ENCODE assay signal across 29 cellular contexts in genomic region chr22:22977479-22978200, GRCh38.
"Had no signal": no experiment of that assay in that cellular context is flagged by ENCODE, and none has a peak within 500 bp of the region (broad histone marks: within the 10 kb centered on the region; RNA-seq: fewer than 3 reads in every experiment).

No MANE protein-coding gene starts in this region.

- FAIRE-seq: urothelium cell line had no signal

- H3K9me3 ChIP-seq: suprapubic skin, testis, thoracic aorta, thyroid gland, vagina had no signal

- H3K27me3 ChIP-seq: stomach, testis, thyroid gland, tibial nerve, upper lobe of left lung, uterus, vagina had no signal

- H3K4me3 ChIP-seq: stomach, suprapubic skin, testis, thoracic aorta, thyroid gland, tibial artery, tibial nerve, transverse colon, upper lobe of left lung, upper lobe of right lung, uterus, vagina had no signal

- H3K4me1 ChIP-seq: stomach, suprapubic skin, testis, thyroid gland, tibial artery, tibial nerve, transverse colon, upper lobe of left lung, upper lobe of right lung, uterus, vagina had no signal

- H3K36me3 Mint-ChIP-seq: stimulated activated effector memory CD8-positive, alpha-beta T cell treated with anti-CD3 and anti-CD28 coated beads, Interleukin-12 subunit alpha, Interleukin-12 subunit beta, amount 100 ng/mL, for 72 hours; stimulated activated memory B cell treated with anti-CD40 and anti-IgM and Interleukin-4, amounts not matched to agents 10 μg/mL and 1 μg/mL and 100 μg/mL, for 72 hours; type B pancreatic cell had no signal

- ATAC-seq: stimulated activated effector memory CD8-positive, alpha-beta T cell treated with anti-CD3 and anti-CD28 coated beads, Interleukin-12 subunit alpha, Interleukin-12 subunit beta, amount 100 ng/mL, for 72 hours; stimulated activated memory B cell treated with anti-CD40 and anti-IgM and Interleukin-4, amounts not matched to agents 10 μg/mL and 1 μg/mL and 100 μg/mL, for 72 hours; stimulated activated naive B cell treated with anti-CD40 and anti-IgM and Interleukin-4, amounts not matched to agents 10 μg/mL and 1 μg/mL and 100 μg/mL, for 72 hours; stimulated activated naive CD8-positive, alpha-beta T cell treated with anti-CD3 and anti-CD28 coated beads, Interleukin-15, amount 100 ng/mL, for 72 hours; stimulated activated naive CD8-positive, alpha-beta T cell treated with anti-CD3 and anti-CD28 coated beads, Interleukin-15, Interleukin-2, amounts not matched to agents 100 U/mL and 50 U/mL, for 24 hours; upper lobe of right lung had no signal

- H3K9me3 Mint-ChIP-seq: stimulated activated effector memory CD8-positive, alpha-beta T cell treated with anti-CD3 and anti-CD28 coated beads, Interleukin-12 subunit alpha, Interleukin-12 subunit beta, amount 100 ng/mL, for 72 hours; stimulated activated memory B cell treated with anti-CD40 and anti-IgM and Interleukin-4, amounts not matched to agents 10 μg/mL and 1 μg/mL and 100 μg/mL, for 72 hours had no signal

- DNase-seq: stimulated activated CD4-positive, alpha-beta T cell treated with anti-CD3 and anti-CD28 coated beads, Interleukin-2, amount 100 ng/mL, for 48 hours; stimulated activated CD4-positive, alpha-beta T cell treated with anti-CD3 and anti-CD28 coated beads, Interleukin-4, amount 100 ng/mL, for 1 hour; stimulated activated CD4-positive, alpha-beta T cell treated with anti-CD3 and anti-CD28 coated beads, Interleukin-4, amount 100 ng/mL, for 24 hours; stimulated activated CD4-positive, alpha-beta T cell treated with anti-CD3 and anti-CD28 coated beads, Interleukin-4, amount 100 ng/mL, for 4 hours; stimulated activated CD8-positive, alpha-beta memory T cell treated with anti-CD3 and anti-CD28 coated beads, Interleukin-4, amount 100 ng/mL, for 48 hours; stimulated activated naive B cell treated with anti-CD40 and anti-IgM and Interleukin-4, amounts not matched to agents 10 μg/mL and 1 μg/mL and 100 μg/mL, for 72 hours; stimulated activated naive CD4-positive, alpha-beta T cell; stimulated activated naive CD4-positive, alpha-beta T cell treated with Interleukin-2 at 50 U/mL for 16 hours; stimulated activated naive CD8-positive, alpha-beta T cell treated with anti-CD3 and anti-CD28 coated beads, Interleukin-15, amount 100 ng/mL, for 72 hours; stimulated activated naive CD8-positive, alpha-beta T cell treated with anti-CD3 and anti-CD28 coated beads, Interleukin-15, Interleukin-2, amounts not matched to agents 100 U/mL and 50 U/mL, for 24 hours; stomach; substantia nigra; testis; thyroid gland; tibial artery; transverse colon; trophoblast cell; upper lobe of left lung; upper lobe of right lung; uterus had no signal

- H3K36me3 ChIP-seq: stomach, suprapubic skin, thoracic aorta, thyroid gland, tibial artery, tibial nerve, transverse colon, upper lobe of left lung, upper lobe of right lung, uterus, vagina had no signal

- H3K27ac ChIP-seq: stomach, suprapubic skin, testis, thoracic aorta, thyroid gland, tibial artery, tibial nerve, transverse colon, upper lobe of left lung, upper lobe of right lung, uterus, vagina had no signal

- H3K4me1 Mint-ChIP-seq: stimulated activated effector memory CD8-positive, alpha-beta T cell treated with anti-CD3 and anti-CD28 coated beads, Interleukin-12 subunit alpha, Interleukin-12 subunit beta, amount 100 ng/mL, for 72 hours; stimulated activated naive CD8-positive, alpha-beta T cell treated with anti-CD3 and anti-CD28 coated beads, Interleukin-15, amount 100 ng/mL, for 72 hours had no signal

- H3K27ac Mint-ChIP-seq: stimulated activated effector memory CD8-positive, alpha-beta T cell treated with anti-CD3 and anti-CD28 coated beads, Interleukin-12 subunit alpha, Interleukin-12 subunit beta, amount 100 ng/mL, for 72 hours; stimulated activated memory B cell treated with anti-CD40 and anti-IgM and Interleukin-4, amounts not matched to agents 10 μg/mL and 1 μg/mL and 100 μg/mL, for 72 hours; stimulated activated naive B cell treated with anti-CD40 and anti-IgM and Interleukin-4, amounts not matched to agents 10 μg/mL and 1 μg/mL and 100 μg/mL, for 72 hours; stimulated activated naive CD8-positive, alpha-beta T cell treated with anti-CD3 and anti-CD28 coated beads, Interleukin-15, amount 100 ng/mL, for 72 hours; stimulated activated naive CD8-positive, alpha-beta T cell treated with anti-CD3 and anti-CD28 coated beads, Interleukin-15, Interleukin-2, amounts not matched to agents 100 ng/mL and 50 ng/mL, for 24 hours; type B pancreatic cell had no signal

- H3K4me3 Mint-ChIP-seq: stimulated activated effector memory CD8-positive, alpha-beta T cell treated with anti-CD3 and anti-CD28 coated beads, Interleukin-12 subunit alpha, Interleukin-12 subunit beta, amount 100 ng/mL, for 72 hours; stimulated activated memory B cell treated with anti-CD40 and anti-IgM and Interleukin-4, amounts not matched to agents 10 μg/mL and 1 μg/mL and 100 μg/mL, for 72 hours; stimulated activated naive B cell treated with anti-CD40 and anti-IgM and Interleukin-4, amounts not matched to agents 10 μg/mL and 1 μg/mL and 100 μg/mL, for 72 hours; stimulated activated naive CD8-positive, alpha-beta T cell treated with anti-CD3 and anti-CD28 coated beads, Interleukin-15, amount 100 ng/mL, for 72 hours; stimulated activated naive CD8-positive, alpha-beta T cell treated with anti-CD3 and anti-CD28 coated beads, Interleukin-15, Interleukin-2, amounts not matched to agents 100 ng/mL and 50 ng/mL, for 24 hours; type B pancreatic cell had no signal
